9 cellular contexts compared by ENCODE assay signal in genomic region chr7:130010689-130011412, GRCh38. TPM values are rescaled to one million over a fixed set of nuclear protein-coding genes. Genes with fewer than 3 reads are reported as not detected.
DNase-seq lines count a peak whose midpoint lies in the region; ATAC-seq and TF ChIP-seq lines count a peak whose summit lies in the region.
"Had no signal": no experiment of that assay in that cellular context is flagged by ENCODE, and none has a peak within 500 bp of the region (broad histone marks: within the 10 kb centered on the region; RNA-seq: fewer than 3 reads in every experiment).

No MANE protein-coding gene starts in this region.

- no peak overlapping the region for H3K27ac ChIP-seq in mesendoderm (ENCODE audit: low read depth, low read length)

- H3K4me2 ChIP-seq in mesendoderm (ENCODE audit: low read length) = no peak overlapping the region

- H3K23ac ChIP-seq in mesendoderm (ENCODE audit: low read length) = no peak overlapping the region

- no peak overlapping the region for H4K5ac ChIP-seq in mesendoderm (ENCODE audit: low read length)

- H3K4ac ChIP-seq in mesendoderm (ENCODE audit: low read depth, low read length) = no peak overlapping the region

- H3K4me1 Mint-ChIP-seq in activated CD4-positive, alpha-beta memory T cell treated with anti-CD3 and anti-CD28 coated beads for 36 hours (ENCODE audit: low read depth) = peaks cover 12% of the 10 kb centered on the region
- peaks cover 3% of the 10 kb centered on the region in 2 donors for H3K4me1 Mint-ChIP-seq in effector memory CD8-positive, alpha-beta T cell (ENCODE audit: low read depth in 2 of 2)

- H2BK15ac ChIP-seq in mesendoderm (replicated peaks; ENCODE audit: low read depth) = no peak overlapping the region

- CTCF ChIA-PET in activated CD4-positive, alpha-beta memory T cell treated with anti-CD3 and anti-CD28 coated beads for 36 hours (lab: Charles Lee) = interaction anchor here (0.6 to 7.2 kb wide), 23 partner anchors 15 to 668 kb away, joined by 3 to 58 read pairs (median 3); no protein-coding TSS in a partner anchor

- H3K4me3 Mint-ChIP-seq in activated CD4-positive, alpha-beta memory T cell treated with anti-CD3 and anti-CD28 coated beads for 36 hours = no peak overlapping the region
- H3K4me3 Mint-ChIP-seq in effector memory CD8-positive, alpha-beta T cell = no peak overlapping the region
- H3K4me3 Mint-ChIP-seq: IgD-negative memory B cell had no signal

- no peak overlapping the region for H3K9ac ChIP-seq in mesendoderm (ENCODE audit: low read length)

- DNase-seq in BE2C = peak; percentile 79
- peak; percentile 62 for DNase-seq in GM19238 (ENCODE audit: insufficient read length, low spot score)
- peak; percentile 60 for DNase-seq in NCI-H774 (lab: John Stamatoyannopoulos, UW)
- DNase-seq in activated CD4-positive, alpha-beta memory T cell treated with anti-CD3 and anti-CD28 coated beads for 36 hours = peak; percentile 94
- DNase-seq in effector memory CD8-positive, alpha-beta T cell = peak; percentile 85 to 93 (median 88)
- peak; percentile 95 for DNase-seq in mesendoderm
- peak; percentile 50 to 68 for DNase-seq in stimulated activated CD8-positive, alpha-beta memory T cell treated with anti-CD3 and anti-CD28 coated beads, Interleukin-15, amount 100 ng/mL, for 4 hours (ENCODE audit: low read depth in 2 of 2)

- H3K4me1 ChIP-seq in BE2C (peaks cover 6% of the 10 kb centered on the region), mesendoderm (ENCODE audit: control insufficient read depth, low read depth, low read length) (no peaks in the 10 kb centered on the region)

- no peak overlapping the region for H2AK5ac ChIP-seq in mesendoderm (ENCODE audit: low read length)

- no peaks in the 10 kb centered on the region for H3K36me3 Mint-ChIP-seq in activated CD4-positive, alpha-beta memory T cell treated with anti-CD3 and anti-CD28 coated beads for 36 hours
- H3K36me3 Mint-ChIP-seq in effector memory CD8-positive, alpha-beta T cell (ENCODE audit: insufficient read depth) = no peaks in the 10 kb centered on the region
- H3K36me3 Mint-ChIP-seq: IgD-negative memory B cell had no signal

- H3K18ac ChIP-seq in mesendoderm (ENCODE audit: low read length) = no peak overlapping the region

- ATAC-seq in HG03565 (IDR thresholded peaks at IDR 0.05; ENCODE audit: unreplicated experiment) = peak; percentile 73
- peak; percentile 95 for ATAC-seq in effector memory CD8-positive, alpha-beta T cell (replicated peaks)

- no peaks in the 10 kb centered on the region for H3K9me3 ChIP-seq in BE2C

- peak; percentile 97 for TF ChIP-seq CTCF in BE2C (IDR thresholded peaks at IDR 0.05; ENCODE audit: low read depth, low read length)

- H3K4me3 ChIP-seq in BE2C (ENCODE audit: low read depth, low read length) = no peak overlapping the region
- no peak overlapping the region for H3K4me3 ChIP-seq in mesendoderm (ENCODE audit: low read length)

- no peaks in the 10 kb centered on the region for H3K79me2 ChIP-seq in mesendoderm (ENCODE audit: control insufficient read depth, insufficient read depth, low read length)

- POLR2A ChIA-PET in activated CD4-positive, alpha-beta memory T cell treated with anti-CD3 and anti-CD28 coated beads for 36 hours (lab: Charles Lee) = no interaction called here

- H3K27me3 ChIP-seq in BE2C = no peaks in the 10 kb centered on the region
- H3K27me3 ChIP-seq in mesendoderm (ENCODE audit: insufficient read depth, low read length, poor library complexity) = no peaks in the 10 kb centered on the region

- intact Hi-C loops in activated CD4-positive, alpha-beta memory T cell treated with anti-CD3 and anti-CD28 coated beads for 36 hours (cut with micrococcal nuclease) = loop anchor here (1.0 to 10.0 kb wide), 6 partner anchors 61 to 666 kb away; no protein-coding TSS in a partner anchor

- H3K36me3 ChIP-seq in BE2C (no peaks in the 10 kb centered on the region), mesendoderm (ENCODE audit: control insufficient read depth, insufficient read depth, low read length) (no peaks in the 10 kb centered on the region)

- no peaks in the 10 kb centered on the region for H3K9me3 Mint-ChIP-seq in activated CD4-positive, alpha-beta memory T cell treated with anti-CD3 and anti-CD28 coated beads for 36 hours
- no peaks in the 10 kb centered on the region for H3K9me3 Mint-ChIP-seq in effector memory CD8-positive, alpha-beta T cell
- H3K9me3 Mint-ChIP-seq: IgD-negative memory B cell had no signal

- no peak overlapping the region for H2BK120ac ChIP-seq in mesendoderm (ENCODE audit: low read depth, low read length)

- H3K56ac ChIP-seq in mesendoderm (ENCODE audit: low read length) = peak overlapping the region; percentile 50

- no CpG with 5 or more reads among the region's 12 CpGs for WGBS in mesendoderm (ENCODE audit: extremely low coverage, insufficient coverage, low lambda C conversion rate)

- no peak overlapping the region for H2BK5ac ChIP-seq in mesendoderm (ENCODE audit: low read length)

- no peak overlapping the region for H4K8ac ChIP-seq in mesendoderm (ENCODE audit: low read depth, low read length)

- no peaks in the 10 kb centered on the region for H3K79me1 ChIP-seq in mesendoderm (ENCODE audit: low read length)

- no peaks in the 10 kb centered on the region for H3K27me3 Mint-ChIP-seq in activated CD4-positive, alpha-beta memory T cell treated with anti-CD3 and anti-CD28 coated beads for 36 hours
- H3K27me3 Mint-ChIP-seq in effector memory CD8-positive, alpha-beta T cell = no peaks in the 10 kb centered on the region
- H3K27me3 Mint-ChIP-seq: IgD-negative memory B cell had no signal

- peak overlapping the region; percentile 70 for H3K27ac Mint-ChIP-seq in activated CD4-positive, alpha-beta memory T cell treated with anti-CD3 and anti-CD28 coated beads for 36 hours
- H3K27ac Mint-ChIP-seq in effector memory CD8-positive, alpha-beta T cell = peak overlapping the region in 1 of 2 donors; percentile 32

RNA-seq across cellular contexts. Expression of gene ZC3HC1, which starts 40.3 kb away (rescaled TPM):
- polyA plus RNA-seq in BE2C (2012; ENCODE audit: insufficient read depth, insufficient read length, low read depth) = 38.5 TPM
- 10 to 100 TPM; 21.6 to 26.8 TPM for total RNA-seq in activated CD4-positive, alpha-beta memory T cell treated with anti-CD3 and anti-CD28 coated beads for 36 hours
- 25.1 TPM for polyA plus RNA-seq in mesendoderm (2013, experiment 1 of 2)
- 24.5 TPM for polyA plus RNA-seq in mesendoderm (2013, experiment 2 of 2)

RNA-seq across cellular contexts. Expression of gene UBE2H, which starts 58.1 kb away (rescaled TPM):
- polyA plus RNA-seq in BE2C (2012; ENCODE audit: insufficient read depth, insufficient read length, low read depth) = 63.3 TPM
- 10 to 100 TPM; 33.6 to 37.1 TPM for total RNA-seq in activated CD4-positive, alpha-beta memory T cell treated with anti-CD3 and anti-CD28 coated beads for 36 hours
- 54.7 TPM for polyA plus RNA-seq in mesendoderm (2013, experiment 1 of 2)
- polyA plus RNA-seq in mesendoderm (2013, experiment 2 of 2) = 53.1 TPM

RNA-seq across cellular contexts. Expression of gene KLHDC10, which starts 59.5 kb away (rescaled TPM):
- polyA plus RNA-seq in BE2C (2012; ENCODE audit: insufficient read depth, insufficient read length, low read depth) = 30.8 TPM
- total RNA-seq in activated CD4-positive, alpha-beta memory T cell treated with anti-CD3 and anti-CD28 coated beads for 36 hours = 10 to 100 TPM; 16.4 to 16.8 TPM
- polyA plus RNA-seq in mesendoderm (2013, experiment 1 of 2) = 6.6 TPM
- polyA plus RNA-seq in mesendoderm (2013, experiment 2 of 2) = 6.7 TPM
